8 cellular contexts compared by ENCODE assay signal in genomic region chr20:23245553-23246128, GRCh38.
DNase-seq lines count a peak whose midpoint lies in the region; ATAC-seq and TF ChIP-seq lines count a peak whose summit lies in the region.

No MANE protein-coding gene starts in this region.

- no peak overlapping the region for H3K9ac ChIP-seq in neural progenitor cell

- no peaks in the 10 kb centered on the region for H3K9me3 ChIP-seq in neural progenitor cell (ENCODE audit: low read depth)

- ATAC-seq in GM19468 (IDR thresholded peaks at IDR 0.05; ENCODE audit: extremely low read depth, unreplicated experiment) (peak; percentile 53), HG03520 (IDR thresholded peaks at IDR 0.05; ENCODE audit: unreplicated experiment) (peak; percentile 85)

- no peaks in the 10 kb centered on the region for H3F3A ChIP-seq in neural progenitor cell (ENCODE audit: low read depth)

- DNase-seq in GF-D8 (lab: John Stamatoyannopoulos, UW): peak; percentile 65
- peak; percentile 89 for DNase-seq in SKM-1 treated with dmso at 0.1 percent for 144 hours (lab: John Stamatoyannopoulos, UW; ENCODE audit: unreplicated experiment)
- peak; percentile 49 for DNase-seq in fibroblast of mammary gland (ENCODE audit: low read depth)
- DNase-seq in neural progenitor cell (ENCODE audit: low spot score): peak; percentile 59
- no peak for DNase-seq in superior temporal gyrus (ENCODE audit: extremely low spot score)
- DNase-seq in putamen (ENCODE audit: low spot score): no peak

- no peak overlapping the region for H3K27ac Mint-ChIP-seq in neural progenitor cell

- H3K4me1 Mint-ChIP-seq in neural progenitor cell: peaks cover 7% of the 10 kb centered on the region

- no peaks in the 10 kb centered on the region for H3K4me1 ChIP-seq in neural progenitor cell

- H3K27me3 Mint-ChIP-seq in neural progenitor cell (ENCODE audit: insufficient read depth, low read depth): peaks cover 2% of the 10 kb centered on the region

- no peak overlapping the region for H2AFZ ChIP-seq in neural progenitor cell (replicated peaks)

- no peaks in the 10 kb centered on the region for H3K36me3 Mint-ChIP-seq in neural progenitor cell

- no peak overlapping the region for H3K4me2 ChIP-seq in neural progenitor cell

- H4K20me1 ChIP-seq in neural progenitor cell (ENCODE audit: low read depth): no peaks in the 10 kb centered on the region

- TF ChIP-seq CTCF in fibroblast of mammary gland (conservative IDR thresholded peaks at IDR 0.05; ENCODE audit: control insufficient read depth, insufficient read depth, low read depth, low read length) (peak; percentile 49), neural progenitor cell (IDR thresholded peaks at IDR 0.05) (peak; percentile 57)

- no peak overlapping the region for H3K4me3 Mint-ChIP-seq in neural progenitor cell

- H3K27ac ChIP-seq in neural progenitor cell: no peak overlapping the region

- no peaks in the 10 kb centered on the region for H3K36me3 ChIP-seq in neural progenitor cell

- H3K4me3 ChIP-seq in fibroblast of mammary gland (ENCODE audit: control insufficient read depth, low read depth, low read length): no peak overlapping the region
- no peak overlapping the region for H3K4me3 ChIP-seq in neural progenitor cell

- H3K27me3 ChIP-seq in neural progenitor cell: no peaks in the 10 kb centered on the region

- no peaks in the 10 kb centered on the region for H3K79me2 ChIP-seq in neural progenitor cell (ENCODE audit: low read depth)

- H3K9me3 Mint-ChIP-seq in neural progenitor cell: peaks cover 3% of the 10 kb centered on the region

Comparison
In these comparisons a context has a peak if more than half of its experiments do, and no peak if none do; other contexts are left out.
1. DNase-seq: peak in GF-D8 (single experiment), SKM-1 treated with dmso at 0.1 percent for 144 hours (single experiment), fibroblast of mammary gland (single experiment) and neural progenitor cell (single experiment); none in superior temporal gyrus (single experiment) and putamen (single experiment).